10 cellular contexts compared by ENCODE assay signal in the genomic region with DNA sequence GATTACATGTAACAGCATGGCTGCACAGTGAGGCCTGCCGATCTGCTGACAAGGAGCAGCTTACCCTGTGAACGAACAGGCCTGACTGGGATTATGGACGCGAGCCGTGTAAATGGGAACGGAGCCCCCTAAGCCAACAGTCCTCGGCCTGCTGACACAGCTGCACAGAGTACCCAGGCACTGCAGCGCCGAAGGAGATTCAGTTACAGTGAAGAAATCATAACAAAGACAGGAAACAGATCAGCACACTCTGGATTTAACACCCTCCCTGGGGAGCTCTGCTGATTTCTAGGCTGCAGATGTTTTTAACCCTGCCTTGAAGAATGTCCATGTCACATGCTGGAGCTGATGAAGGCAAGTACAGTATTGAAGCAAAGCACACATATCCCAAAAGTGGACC. TPM values are rescaled to one million over a fixed set of nuclear protein-coding genes. Genes with fewer than 3 reads are reported as not detected.
DNase-seq lines count a peak whose midpoint lies in the region; ATAC-seq and TF ChIP-seq lines count a peak whose summit lies in the region.
"Had no signal": no experiment of that assay in that cellular context is flagged by ENCODE, and none has a peak within 500 bp of the region (broad histone marks: within the 10 kb centered on the region; RNA-seq: fewer than 3 reads in every experiment).

No MANE protein-coding gene starts in this region.

- peaks cover 10% of the 10 kb centered on the region for H3K4me1 Mint-ChIP-seq in WTC11
- no peaks in the 10 kb centered on the region for H3K4me1 Mint-ChIP-seq in CD8-positive, alpha-beta T cell (ENCODE audit: low read depth)

- peak overlapping the region; percentile 43 for H3K27ac ChIP-seq in HL-60 (replicated peaks)
- peak overlapping the region; percentile 49 to 61 for H3K27ac ChIP-seq in right atrium auricular region
- H3K27ac ChIP-seq in stomach = peak overlapping the region in 4 of 5 donors; percentile 48 to 72 (median 66)
- no peak overlapping the region for H3K27ac ChIP-seq in CD8-positive, alpha-beta T cell (ENCODE audit: low read depth, low read length)

- H3K36me3 ChIP-seq in right atrium auricular region (no peaks in the 10 kb centered on the region), stomach (no peaks in the 10 kb centered on the region)
- no peaks in the 10 kb centered on the region for H3K36me3 ChIP-seq in CD8-positive, alpha-beta T cell (ENCODE audit: insufficient read depth, low read length)

- H3K4me1 ChIP-seq in right atrium auricular region = peaks cover 0 to 21% of the 10 kb centered on the region in 2 donors
- H3K4me1 ChIP-seq in stomach = peaks cover 0 to 29% (median 13%) of the 10 kb centered on the region in 4 donors
- H3K4me1 ChIP-seq in CD8-positive, alpha-beta T cell (ENCODE audit: insufficient read depth, low read length) = no peaks in the 10 kb centered on the region

- peaks cover 21% of the 10 kb centered on the region for H3K9me3 Mint-ChIP-seq in WTC11
- peaks cover 3% of the 10 kb centered on the region for H3K9me3 Mint-ChIP-seq in CD8-positive, alpha-beta T cell

- no peak for TF ChIP-seq EP300 in stomach (IDR thresholded peaks at IDR 0.05)

- no peak for TF ChIP-seq CTCF in HL-60 (IDR thresholded peaks at IDR 0.05; ENCODE audit: insufficient read depth, low read length)
- no peak for TF ChIP-seq CTCF in WTC11 (IDR thresholded peaks at IDR 0.05)
- TF ChIP-seq CTCF in right atrium auricular region (IDR thresholded peaks at IDR 0.05) = no peak
- TF ChIP-seq CTCF in stomach (IDR thresholded peaks at IDR 0.05) = no peak
- no peak for TF ChIP-seq CTCF in CD8-positive, alpha-beta T cell (IDR thresholded peaks at IDR 0.05)

- TF ChIP-seq POLR2A in stomach (IDR thresholded peaks at IDR 0.05) = no peak

- H3K4me3 ChIP-seq in HL-60 (replicated peaks; ENCODE audit: insufficient read depth, low read length) (no peak overlapping the region), right atrium auricular region (peak overlapping the region; percentile 11 to 20), stomach (peak overlapping the region in 2 of 4 donors; percentile 15 to 19)
- no peak overlapping the region for H3K4me3 ChIP-seq in CD8-positive, alpha-beta T cell (ENCODE audit: low read depth, low read length)

- DNase-seq in HL-60 (ENCODE audit: low read depth in 1 of 2, low spot score in 1 of 2) (peak in 1 of 2 experiments; percentile 75), WTC11 (ENCODE audit: low spot score) (no peak), right atrium auricular region (ENCODE audit: low spot score) (peak; percentile 73), stomach (no peak), OCI-M2 (lab: John Stamatoyannopoulos, UW; ENCODE audit: unreplicated experiment) (no peak)
- no peak for DNase-seq in CD8-positive, alpha-beta T cell

- peaks cover 0 to 4% of the 10 kb centered on the region in 2 donors for H3K9me3 ChIP-seq in right atrium auricular region
- H3K9me3 ChIP-seq in stomach = peaks cover 0 to 8% (median 3%) of the 10 kb centered on the region in 4 donors
- H3K9me3 ChIP-seq in CD8-positive, alpha-beta T cell (ENCODE audit: low read length) = no peaks in the 10 kb centered on the region

- intact Hi-C loops in stomach (cut with DNase I; ENCODE audit: low total_unique reads) = no loop called here
- intact Hi-C loops in CD8-positive, alpha-beta T cell (cut with DNase I, micrococcal nuclease) = no loop called here

- POLR2A ChIA-PET in WTC11 (lab: Charles Lee) = interaction anchor here (1.1 kb wide), 1 partner anchor 10 kb away, joined by 3 read pairs; no protein-coding TSS in a partner anchor
- POLR2A ChIA-PET in CD8-positive, alpha-beta T cell (lab: Charles Lee) = no interaction called here

- H3K27me3 ChIP-seq in HL-60 (ENCODE audit: insufficient read depth, poor library complexity, severe bottlenecking) (no peaks in the 10 kb centered on the region), right atrium auricular region (no peaks in the 10 kb centered on the region), stomach (no peaks in the 10 kb centered on the region)
- H3K27me3 ChIP-seq in CD8-positive, alpha-beta T cell (ENCODE audit: insufficient read depth, low read length) = no peaks in the 10 kb centered on the region

- H3K36me3 Mint-ChIP-seq in WTC11 = peaks cover 1% of the 10 kb centered on the region
- no peaks in the 10 kb centered on the region for H3K36me3 Mint-ChIP-seq in CD8-positive, alpha-beta T cell

- H3K4me3 Mint-ChIP-seq in WTC11 = no peak overlapping the region
- H3K4me3 Mint-ChIP-seq in CD8-positive, alpha-beta T cell = no peak overlapping the region

- no peaks in the 10 kb centered on the region; the same call in 1 of the 2 replicates for H3K27me3 Mint-ChIP-seq in WTC11 (ENCODE audit: low read depth)
- H3K27me3 Mint-ChIP-seq in CD8-positive, alpha-beta T cell (ENCODE audit: low read depth) = peaks cover 15% of the 10 kb centered on the region

- ATAC-seq in WTC11 (peak; percentile 16; the same call in 1 of the 2 replicates), HG03442 (IDR thresholded peaks at IDR 0.05; ENCODE audit: unreplicated experiment) (no peak), HG02798 (IDR thresholded peaks at IDR 0.05; ENCODE audit: poor library complexity, unreplicated experiment) (no peak)
- no peak for ATAC-seq in CD8-positive, alpha-beta T cell
- ATAC-seq: esophagus mucosa had no signal

- CTCF ChIA-PET in WTC11 (lab: Charles Lee) = interaction anchor here (1.1 kb wide), 1 partner anchor 21 kb away, joined by 4 read pairs; no protein-coding TSS in a partner anchor
- CTCF ChIA-PET in CD8-positive, alpha-beta T cell (lab: Charles Lee) = no interaction called here

- 37 to 66% (median 56%) methylated on average over 9 of the region's 9 CpGs for WGBS in stomach, 5 donors

- no peak overlapping the region; the same call in 1 of the 2 replicates for H3K27ac Mint-ChIP-seq in WTC11
- H3K27ac Mint-ChIP-seq in CD8-positive, alpha-beta T cell = no peak overlapping the region

TF ChIP-seq in WTC11, 78 proteins besides CTCF, POLR2A, EP300 and RAD21:
- TF ChIP-seq, protein P1, sequence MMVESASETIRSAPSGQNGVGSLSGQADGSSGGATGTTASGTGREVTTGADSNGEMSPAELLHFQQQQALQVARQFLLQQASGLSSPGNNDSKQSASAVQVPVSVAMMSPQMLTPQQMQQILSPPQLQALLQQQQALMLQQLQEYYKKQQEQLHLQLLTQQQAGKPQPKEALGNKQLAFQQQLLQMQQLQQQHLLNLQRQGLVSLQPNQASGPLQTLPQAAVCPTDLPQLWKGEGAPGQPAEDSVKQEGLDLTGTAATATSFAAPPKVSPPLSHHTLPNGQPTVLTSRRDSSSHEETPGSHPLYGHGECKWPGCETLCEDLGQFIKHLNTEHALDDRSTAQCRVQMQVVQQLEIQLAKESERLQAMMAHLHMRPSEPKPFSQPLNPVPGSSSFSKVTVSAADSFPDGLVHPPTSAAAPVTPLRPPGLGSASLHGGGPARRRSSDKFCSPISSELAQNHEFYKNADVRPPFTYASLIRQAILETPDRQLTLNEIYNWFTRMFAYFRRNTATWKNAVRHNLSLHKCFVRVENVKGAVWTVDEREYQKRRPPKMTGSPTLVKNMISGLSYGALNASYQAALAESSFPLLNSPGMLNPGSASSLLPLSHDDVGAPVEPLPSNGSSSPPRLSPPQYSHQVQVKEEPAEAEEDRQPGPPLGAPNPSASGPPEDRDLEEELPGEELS (CRISPR knock-in tag; IDR thresholded peaks at IDR 0.05) = no peak
- TF ChIP-seq MXD4 (CRISPR knock-in tag; IDR thresholded peaks at IDR 0.05; ENCODE audit: borderline replicate concordance) (no peak), ZNF671 (CRISPR knock-in tag; IDR thresholded peaks at IDR 0.05) (no peak), CREB1 (CRISPR knock-in tag; IDR thresholded peaks at IDR 0.05) (no peak), FOXJ3 (CRISPR knock-in tag; IDR thresholded peaks at IDR 0.05; ENCODE audit: borderline replicate concordance) (no peak)
- TF ChIP-seq, protein P2, sequence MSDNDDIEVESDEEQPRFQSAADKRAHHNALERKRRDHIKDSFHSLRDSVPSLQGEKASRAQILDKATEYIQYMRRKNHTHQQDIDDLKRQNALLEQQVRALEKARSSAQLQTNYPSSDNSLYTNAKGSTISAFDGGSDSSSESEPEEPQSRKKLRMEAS (CRISPR knock-in tag; IDR thresholded peaks at IDR 0.05) = no peak
- TF ChIP-seq, protein P3, sequence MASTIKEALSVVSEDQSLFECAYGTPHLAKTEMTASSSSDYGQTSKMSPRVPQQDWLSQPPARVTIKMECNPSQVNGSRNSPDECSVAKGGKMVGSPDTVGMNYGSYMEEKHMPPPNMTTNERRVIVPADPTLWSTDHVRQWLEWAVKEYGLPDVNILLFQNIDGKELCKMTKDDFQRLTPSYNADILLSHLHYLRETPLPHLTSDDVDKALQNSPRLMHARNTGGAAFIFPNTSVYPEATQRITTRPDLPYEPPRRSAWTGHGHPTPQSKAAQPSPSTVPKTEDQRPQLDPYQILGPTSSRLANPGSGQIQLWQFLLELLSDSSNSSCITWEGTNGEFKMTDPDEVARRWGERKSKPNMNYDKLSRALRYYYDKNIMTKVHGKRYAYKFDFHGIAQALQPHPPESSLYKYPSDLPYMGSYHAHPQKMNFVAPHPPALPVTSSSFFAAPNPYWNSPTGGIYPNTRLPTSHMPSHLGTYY (CRISPR knock-in tag; IDR thresholded peaks at IDR 0.05) = no peak
- TF ChIP-seq, protein P4, sequence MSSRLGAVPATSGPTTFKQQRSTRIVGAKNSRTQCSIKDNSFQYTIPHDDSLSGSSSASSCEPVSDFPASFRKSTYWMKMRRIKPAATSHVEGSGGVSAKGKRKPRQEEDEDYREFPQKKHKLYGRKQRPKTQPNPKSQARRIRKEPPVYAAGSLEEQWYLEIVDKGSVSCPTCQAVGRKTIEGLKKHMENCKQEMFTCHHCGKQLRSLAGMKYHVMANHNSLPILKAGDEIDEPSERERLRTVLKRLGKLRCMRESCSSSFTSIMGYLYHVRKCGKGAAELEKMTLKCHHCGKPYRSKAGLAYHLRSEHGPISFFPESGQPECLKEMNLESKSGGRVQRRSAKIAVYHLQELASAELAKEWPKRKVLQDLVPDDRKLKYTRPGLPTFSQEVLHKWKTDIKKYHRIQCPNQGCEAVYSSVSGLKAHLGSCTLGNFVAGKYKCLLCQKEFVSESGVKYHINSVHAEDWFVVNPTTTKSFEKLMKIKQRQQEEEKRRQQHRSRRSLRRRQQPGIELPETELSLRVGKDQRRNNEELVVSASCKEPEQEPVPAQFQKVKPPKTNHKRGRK (CRISPR knock-in tag; IDR thresholded peaks at IDR 0.05; ENCODE audit: borderline replicate concordance) = no peak

RNA-seq across cellular contexts. Expression of a gene that starts 43.4 kb away (rescaled TPM):
- 0.39 to 0.55 TPM (median 0.48 TPM) in 3 replicates for total RNA-seq in WTC11 (2021)
- total RNA-seq in right atrium auricular region = 10 to 100 TPM; 10.9 to 15.3 TPM
- 10 to 100 TPM in 2 of 5 donors, 1 to 10 TPM in 3; 5.2 to 37.5 (median 8.0) TPM for total RNA-seq in stomach
- polyA plus RNA-seq in stomach = 1 to 10 TPM; 1.7 to 2.1 (median 1.8) TPM
- not detected for total RNA-seq in CD8-positive, alpha-beta T cell
- total RNA-seq: HT1080 had no signal

Comparison
In these comparisons a context has a peak if more than half of its experiments do, and no peak if none do; other contexts are left out.
1. H3K4me3 ChIP-seq: peak in right atrium auricular region (2 of 2); none in HL-60 (single experiment) and CD8-positive, alpha-beta T cell (single experiment).